10 cellular contexts compared by ENCODE assay signal in genomic region chr1:248380854-248381253, GRCh38. TPM values are rescaled to one million over a fixed set of nuclear protein-coding genes. Genes with fewer than 3 reads are reported as not detected.
"Had no signal": no experiment of that assay in that cellular context is flagged by ENCODE, and none has a peak within 500 bp of the region (broad histone marks: within the 10 kb centered on the region; RNA-seq: fewer than 3 reads in every experiment).

No MANE protein-coding gene starts in this region.

- H3K4me2 ChIP-seq: KMS-11 had no signal

- H3K9ac ChIP-seq: KMS-11 had no signal

- FAIRE-seq: HepG2, HTR-8/SVneo had no signal

- H3K27ac ChIP-seq: HL-60, KMS-11 had no signal

- DNase-seq: IMR-90, KBM-7, KG1 had no signal

- ATAC-seq: HepG2 had no signal

RNA-seq across cellular contexts. Expression of gene OR2T6, which starts 5.3 kb away (rescaled TPM):
- total RNA-seq: HepG2, HT-29, HT1080, IMR-90 had no signal
- polyA plus RNA-seq: HepG2, IgD-negative memory B cell, IMR-90 had no signal

RNA-seq across cellular contexts. Expression of gene OR2T4, which starts 19.4 kb away (rescaled TPM):
- total RNA-seq: HepG2, HT-29, HT1080, IMR-90 had no signal
- polyA plus RNA-seq: HepG2, IgD-negative memory B cell, IMR-90 had no signal

RNA-seq across cellular contexts. Expression of gene OR2T1, which starts 22.0 kb away (rescaled TPM):
- total RNA-seq: HepG2, HT-29, HT1080, IMR-90 had no signal
- polyA plus RNA-seq: HepG2, IgD-negative memory B cell, IMR-90 had no signal

RNA-seq across cellular contexts. Expression of gene OR14C36, which starts 32.3 kb away (rescaled TPM):
- total RNA-seq: HepG2, HT-29, HT1080, IMR-90 had no signal
- polyA plus RNA-seq: HepG2, IgD-negative memory B cell, IMR-90 had no signal

RNA-seq across cellular contexts. Expression of gene OR2M7, which starts 56.5 kb away (rescaled TPM):
- total RNA-seq: HepG2, HT-29, HT1080, IMR-90 had no signal
- polyA plus RNA-seq: HepG2, IgD-negative memory B cell, IMR-90 had no signal
